Comparison of ENCODE assay signal across 20 cellular contexts in the genomic region with DNA sequence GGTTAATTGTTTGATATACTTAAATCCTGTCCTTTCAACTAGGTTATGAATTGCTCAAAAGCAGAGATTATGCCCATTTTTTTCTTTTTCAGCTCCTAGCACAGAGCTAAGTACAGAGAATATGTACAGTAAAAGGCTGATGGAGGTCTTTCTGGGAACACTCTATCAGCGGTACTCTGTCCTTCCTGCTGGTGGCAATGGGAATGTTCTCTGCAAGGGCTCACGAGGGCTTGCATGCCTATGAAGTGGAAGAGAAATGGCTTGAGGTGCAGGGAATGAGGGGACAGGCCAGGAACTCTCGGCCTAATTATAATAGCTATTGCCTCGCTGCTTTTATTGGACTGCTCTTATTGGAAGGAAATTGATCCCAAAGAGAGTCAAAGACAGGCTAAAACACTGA.
DNase-seq lines count a peak whose midpoint lies in the region; ATAC-seq and TF ChIP-seq lines count a peak whose summit lies in the region.
"Had no signal": no experiment of that assay in that cellular context is flagged by ENCODE, and none has a peak within 500 bp of the region (broad histone marks: within the 10 kb centered on the region; RNA-seq: fewer than 3 reads in every experiment).

No MANE protein-coding gene starts in this region.

- DNase-seq in NCI-H82 (lab: John Stamatoyannopoulos, UW) (peak; percentile 9), NCI-H82 treated with DMSO at 0.1 percent for 48 hours (lab: John Stamatoyannopoulos, UW; ENCODE audit: unreplicated experiment) (no peak), middle frontal gyrus (ENCODE audit: extremely low spot score, low spot score) (no peak), GM19240 (ENCODE audit: insufficient read length, low spot score) (no peak)
- DNase-seq in CD4-positive, alpha-beta memory T cell = no peak
- no peak for DNase-seq in effector memory CD8-positive, alpha-beta T cell
- DNase-seq: CD8-positive, alpha-beta memory T cell; DMS79; KG1; MV-4-11; NCI-H187; NCI-H2227 treated with DMSO at 0.1 percent for 48 hours; NCI-H524; PC-9; SIG-M5 had no signal

- H3K4me3 Mint-ChIP-seq in CD4-positive, alpha-beta memory T cell = no peak overlapping the region
- no peak overlapping the region for H3K4me3 Mint-ChIP-seq in effector memory CD8-positive, alpha-beta T cell
- H3K4me3 Mint-ChIP-seq in nephron = no peak overlapping the region
- H3K4me3 Mint-ChIP-seq: B cell; CD8-positive, alpha-beta memory T cell had no signal

- CTCF ChIA-PET in CD4-positive, alpha-beta memory T cell (lab: Charles Lee; ENCODE audit: partially characterized antibody) = no interaction called here

- H3K27ac Mint-ChIP-seq in CD4-positive, alpha-beta memory T cell = peak overlapping the region in 6 of 7 donors; percentile 9 to 87 (median 64)
- peak overlapping the region; percentile 62 to 74 for H3K27ac Mint-ChIP-seq in effector memory CD8-positive, alpha-beta T cell
- peak overlapping the region in 2 of 3 experiments; percentile 15 to 24 for H3K27ac Mint-ChIP-seq in nephron

- no peak for ATAC-seq in effector memory CD8-positive, alpha-beta T cell (replicated peaks)
- no peak for ATAC-seq in GM18867 (IDR thresholded peaks at IDR 0.05; ENCODE audit: unreplicated experiment)

- H3K27me3 ChIP-seq in CD4-positive, alpha-beta memory T cell (ENCODE audit: insufficient read depth, low read length) = no peaks in the 10 kb centered on the region

- POLR2A ChIA-PET in CD4-positive, alpha-beta memory T cell (lab: Charles Lee; ENCODE audit: partially characterized antibody) = no interaction called here

- H3K4me1 Mint-ChIP-seq in CD4-positive, alpha-beta memory T cell = peaks cover 41 to 74% (median 55%) of the 10 kb centered on the region in 4 donors
- peaks cover 26 to 60% of the 10 kb centered on the region in 2 donors for H3K4me1 Mint-ChIP-seq in effector memory CD8-positive, alpha-beta T cell (ENCODE audit: low read depth in 2 of 2)
- H3K4me1 Mint-ChIP-seq in nephron = no peaks in the 10 kb centered on the region

- peaks cover 0 to 3% (median 0%) of the 10 kb centered on the region in 8 donors for H3K9me3 Mint-ChIP-seq in CD4-positive, alpha-beta memory T cell
- no peaks in the 10 kb centered on the region for H3K9me3 Mint-ChIP-seq in effector memory CD8-positive, alpha-beta T cell
- H3K9me3 Mint-ChIP-seq in nephron = peaks cover 7% of the 10 kb centered on the region
- H3K9me3 Mint-ChIP-seq: CD8-positive, alpha-beta memory T cell had no signal

- H3K4me1 ChIP-seq in CD4-positive, alpha-beta memory T cell (ENCODE audit: insufficient read depth, low read length) = peaks cover 30% of the 10 kb centered on the region

- H3K4me3 ChIP-seq in CD4-positive, alpha-beta memory T cell (ENCODE audit: low read length in 2 of 2) = no peak overlapping the region
- H3K4me3 ChIP-seq: PC-9 had no signal

- TF ChIP-seq CTCF in nephron (IDR thresholded peaks at IDR 0.05; ENCODE audit: unreplicated experiment in 3 of 3) = no peak

- peak overlapping the region; percentile 8 for H3K27ac ChIP-seq in CD4-positive, alpha-beta memory T cell (ENCODE audit: low read depth, low read length)
- H3K27ac ChIP-seq: 22Rv1, PC-9, RWPE1 had no signal

- intact Hi-C loops in CD4-positive, alpha-beta memory T cell (cut with micrococcal nuclease) = no loop called here

- no peaks in the 10 kb centered on the region for H3K9me3 ChIP-seq in CD4-positive, alpha-beta memory T cell (ENCODE audit: control insufficient read depth in 1 of 2, low read length in 2 of 2)

- H3K36me3 ChIP-seq in CD4-positive, alpha-beta memory T cell (ENCODE audit: insufficient read depth, low read length) = no peaks in the 10 kb centered on the region

- H3K27me3 Mint-ChIP-seq in CD4-positive, alpha-beta memory T cell = no peaks in the 10 kb centered on the region
- H3K27me3 Mint-ChIP-seq in effector memory CD8-positive, alpha-beta T cell = no peaks in the 10 kb centered on the region
- no peaks in the 10 kb centered on the region for H3K27me3 Mint-ChIP-seq in nephron (ENCODE audit: low read depth)
- H3K27me3 Mint-ChIP-seq: B cell; CD8-positive, alpha-beta memory T cell had no signal

- peaks cover 25 to 33% of the 10 kb centered on the region in 2 donors for H3K36me3 Mint-ChIP-seq in CD4-positive, alpha-beta memory T cell
- H3K36me3 Mint-ChIP-seq in effector memory CD8-positive, alpha-beta T cell (ENCODE audit: insufficient read depth) = peaks cover 10% of the 10 kb centered on the region
- peaks cover 11% of the 10 kb centered on the region for H3K36me3 Mint-ChIP-seq in nephron (ENCODE audit: low read depth)
